Comparison of ENCODE assay signal across 21 cellular contexts in the genomic region with DNA sequence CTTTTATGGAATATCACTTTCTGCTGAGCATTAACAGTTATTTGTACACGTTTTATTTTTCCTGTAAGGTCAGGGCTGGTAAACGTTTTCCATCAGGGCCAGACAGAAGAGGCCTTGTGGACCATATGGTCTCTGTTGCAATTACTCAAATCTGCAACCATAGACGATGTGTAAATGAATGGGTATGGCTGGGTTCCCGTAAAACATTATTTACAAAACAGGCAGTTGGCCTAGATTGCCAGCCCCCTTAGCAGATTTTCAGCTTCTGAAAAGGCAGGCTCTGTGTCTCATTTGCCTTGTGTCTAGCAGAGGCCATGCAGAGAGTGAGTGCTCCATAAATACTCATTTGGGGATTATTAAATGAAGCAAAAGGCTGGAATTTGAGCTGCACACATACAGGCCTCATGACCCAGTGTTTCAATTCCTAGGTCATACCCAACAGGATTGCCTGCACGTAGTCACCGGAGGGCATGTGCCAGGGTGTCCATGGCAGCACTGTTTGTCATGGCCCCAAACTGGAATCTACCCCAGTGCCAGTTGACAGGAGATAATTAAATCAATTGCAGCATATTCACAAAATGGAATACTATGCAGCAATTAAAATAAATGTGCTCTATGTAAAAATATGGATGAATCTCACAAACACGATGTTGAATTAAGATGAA.
"Had no signal": no experiment of that assay in that cellular context is flagged by ENCODE, and none has a peak within 500 bp of the region (broad histone marks: within the 10 kb centered on the region; RNA-seq: fewer than 3 reads in every experiment).

No MANE protein-coding gene starts in this region.

- ATAC-seq: body of pancreas; foreskin keratinocyte; mucosa of descending colon; stimulated activated naive CD8-positive, alpha-beta T cell treated with anti-CD3 and anti-CD28 coated beads, Interleukin-15, amount 100 ng/mL, for 72 hours had no signal

- H3K27ac ChIP-seq: body of pancreas, colonic mucosa, epithelial cell of prostate, foreskin keratinocyte, suprapubic skin, transverse colon, uterus had no signal

- H3K4me1 ChIP-seq: body of pancreas, colonic mucosa, foreskin keratinocyte, suprapubic skin, transverse colon, uterus had no signal

- H3K27me3 ChIP-seq: body of pancreas, colonic mucosa, foreskin keratinocyte, suprapubic skin, transverse colon, uterus had no signal

- H3K9me3 ChIP-seq: body of pancreas, colonic mucosa, mucosa of descending colon, suprapubic skin, transverse colon, uterus had no signal

- H3K36me3 ChIP-seq: colonic mucosa, uterus had no signal

- H3K4me3 ChIP-seq: body of pancreas, colonic mucosa, mucosa of descending colon, suprapubic skin, transverse colon, uterus had no signal

- DNase-seq: activated B cell treated with CpG ODN at 0.5 μM for 24 hours; activated CD4-positive, alpha-beta memory T cell treated with anti-CD3 and anti-CD28 coated beads for 36 hours; activated CD4-positive, alpha-beta T cell treated with anti-CD3 and anti-CD28 coated beads for 4 hours; activated naive CD8-positive, alpha-beta T cell treated with anti-CD3 and anti-CD28 coated beads, Interleukin-2, amount 10 ng/mL, durations not matched to agents 7 days and 5 days; activated T-cell treated with anti-CD3 and anti-CD28 coated beads for 4 hours; body of pancreas; colonic mucosa; endodermal cell; foreskin keratinocyte; mesenchymal stem cell; mucosa of descending colon; naive B cell; right cardiac atrium; small intestine; stimulated activated CD4-positive, alpha-beta T cell treated with anti-CD3 and anti-CD28 coated beads, Interleukin-15, amount 100 ng/mL, for 24 hours; stimulated activated CD4-positive, alpha-beta T cell treated with anti-CD3 and anti-CD28 coated beads, Interleukin-2, amount 100 ng/mL, for 48 hours; stimulated activated naive CD8-positive, alpha-beta T cell treated with anti-CD3 and anti-CD28 coated beads, Interleukin-15, amount 100 ng/mL, for 72 hours; transverse colon; uterus had no signal
